Comparison of ENCODE assay signal across 8 cellular contexts in the genomic region with DNA sequence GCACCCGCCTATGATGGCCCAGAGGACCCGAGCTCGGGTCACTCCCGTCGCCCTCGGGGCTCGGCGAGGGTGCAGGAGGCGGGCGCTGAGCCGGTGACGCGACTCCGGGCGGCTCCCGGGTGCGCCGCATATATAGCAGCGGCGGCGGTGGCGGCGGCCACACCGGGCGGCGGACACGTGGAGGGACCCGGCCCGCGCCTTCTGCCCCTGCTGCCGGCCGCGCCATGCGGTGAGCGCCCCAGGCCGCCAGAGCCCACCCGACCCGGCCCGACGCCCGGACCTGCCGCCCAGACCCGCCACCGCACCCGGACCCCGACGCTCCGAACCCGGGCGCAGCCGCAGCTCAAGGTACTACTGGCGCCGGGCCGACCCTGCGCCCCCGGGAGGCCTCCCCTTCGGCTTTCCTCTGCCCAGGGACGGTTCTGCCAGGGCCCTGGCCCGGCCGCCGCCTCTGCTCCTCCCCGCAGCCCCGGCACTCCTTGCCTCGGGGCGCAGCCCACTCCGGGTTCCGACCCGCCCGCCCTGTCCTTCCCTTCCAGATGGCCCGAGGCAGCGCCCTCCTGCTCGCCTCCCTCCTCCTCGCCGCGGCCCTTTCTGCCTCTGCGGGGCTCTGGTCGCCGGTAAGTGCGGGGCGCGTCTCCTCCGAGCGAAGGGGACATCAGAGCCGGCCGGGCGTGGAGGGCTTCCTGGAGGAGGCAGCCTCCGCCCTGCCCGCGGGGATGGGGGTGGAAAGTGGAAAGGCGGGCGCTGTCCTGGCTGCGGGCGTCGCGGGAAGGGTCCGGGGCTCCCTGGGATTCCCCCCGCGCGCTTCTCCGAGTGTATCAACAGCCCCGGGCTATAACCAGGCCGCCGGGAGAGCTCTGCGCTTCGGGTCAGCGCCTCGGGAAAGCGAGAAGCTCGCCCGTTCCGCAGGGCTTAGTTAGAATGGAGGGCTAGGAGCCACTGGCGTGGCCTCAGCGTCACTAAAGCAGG. TPM values are rescaled to one million over a fixed set of nuclear protein-coding genes. Genes with fewer than 3 reads are reported as not detected.
DNase-seq lines count a peak whose midpoint lies in the region; ATAC-seq and TF ChIP-seq lines count a peak whose summit lies in the region.

A gene with protein sequence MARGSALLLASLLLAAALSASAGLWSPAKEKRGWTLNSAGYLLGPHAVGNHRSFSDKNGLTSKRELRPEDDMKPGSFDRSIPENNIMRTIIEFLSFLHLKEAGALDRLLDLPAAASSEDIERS (plus strand): TSS at position 160 of the 972 bp plus-strand sequence. CDS start 380 bp downstream, at position 540.

- H3K4me1 ChIP-seq in Panc1 (ENCODE audit: control insufficient read depth, insufficient read depth, low read length): peaks cover 3% of the 10 kb centered on the region; the same call in 1 of the 2 replicates

- no peaks in the 10 kb centered on the region for H3K9me3 ChIP-seq in Panc1 (ENCODE audit: control insufficient read depth, insufficient read depth, low read depth, low read length)

- BruUV-seq in Panc1 (replicated peaks; lab: Mats Ljungman, UMichigan): no TSS peak

- ATAC-seq in Panc1 (peak; percentile 82), HG02610 (IDR thresholded peaks at IDR 0.05; ENCODE audit: unreplicated experiment) (no peak)

- no peaks in the 10 kb centered on the region for H3K36me3 ChIP-seq in Panc1 (ENCODE audit: control insufficient read depth, insufficient read depth, low read length)

- H3K4me3 ChIP-seq in Panc1 (ENCODE audit: low read depth in 2 of 2, low read length in 2 of 2) (peak within 1 kb of the TSS; percentile 43 to 49), fibroblast of mammary gland (ENCODE audit: control insufficient read depth, low read depth, low read length) (peak within 1 kb of the TSS; percentile 32), retinal pigment epithelial cell (ENCODE audit: low read length) (peak within 1 kb of the TSS; percentile 6)

- in situ Hi-C loops in Panc1 (cut with HindIII; ENCODE audit: low pct_unique_long_range_greater_than_20kb, low sequenced_read_pairs): no loop called here
- in situ Hi-C loops in GM13977 (cut with MboI; ENCODE audit: low pct_unique_long_range_greater_than_20kb, low sequenced_read_pairs, unreplicated experiment): no loop called here

- POLR2A ChIA-PET in Panc1 (lab: Charles Lee): no interaction called here

- H3K27me3 ChIP-seq in Panc1 (ENCODE audit: control insufficient read depth, insufficient read depth, low read length): peaks cover 4% of the 10 kb centered on the region; the same call in 1 of the 2 replicates

- DNase-seq in DMS79 treated with DMSO at 0.1 percent for 48 hours (lab: John Stamatoyannopoulos, UW): peak; percentile 41
- DNase-seq in DMS79 (lab: John Stamatoyannopoulos, UW): no peak
- DNase-seq in Panc1 (ENCODE audit: low read depth, low spot score): no peak
- DNase-seq in fibroblast of mammary gland (ENCODE audit: low read depth): no peak
- DNase-seq in retinal pigment epithelial cell (ENCODE audit: low read depth): no peak
- no peak for DNase-seq in GM13977 (ENCODE audit: low spot score)
- no peak for DNase-seq in GM20000 (ENCODE audit: low spot score)

- intact Hi-C loops in Panc1 (cut with micrococcal nuclease; ENCODE audit: unreplicated experiment): no loop called here

- TF ChIP-seq CTCF in Panc1 (IDR thresholded peaks at IDR 0.05) (no peak), fibroblast of mammary gland (conservative IDR thresholded peaks at IDR 0.05; ENCODE audit: control insufficient read depth, insufficient read depth, low read depth, low read length) (no peak), retinal pigment epithelial cell (conservative IDR thresholded peaks at IDR 0.05; ENCODE audit: low read depth, low read length) (no peak), GM13977 (IDR thresholded peaks at IDR 0.05; ENCODE audit: extremely low read depth, insufficient read depth, missing control alignments) (no peak), GM20000 (IDR thresholded peaks at IDR 0.05; ENCODE audit: extremely low read depth, missing control alignments) (no peak)

- CTCF ChIA-PET in Panc1 (lab: Charles Lee): no interaction called here

- no peak within 1 kb of the TSS for H3K27ac ChIP-seq in Panc1 (ENCODE audit: low read length)

RNA-seq across cellular contexts. Expression of the gene that starts here (rescaled TPM):
- 16.5 TPM for total RNA-seq in Panc1 (2021; ENCODE audit: unreplicated experiment)
- 9.5 TPM for polyA plus RNA-seq in Panc1 (2012; ENCODE audit: insufficient read length)
